8 cellular contexts compared by ENCODE assay signal in the genomic region with DNA sequence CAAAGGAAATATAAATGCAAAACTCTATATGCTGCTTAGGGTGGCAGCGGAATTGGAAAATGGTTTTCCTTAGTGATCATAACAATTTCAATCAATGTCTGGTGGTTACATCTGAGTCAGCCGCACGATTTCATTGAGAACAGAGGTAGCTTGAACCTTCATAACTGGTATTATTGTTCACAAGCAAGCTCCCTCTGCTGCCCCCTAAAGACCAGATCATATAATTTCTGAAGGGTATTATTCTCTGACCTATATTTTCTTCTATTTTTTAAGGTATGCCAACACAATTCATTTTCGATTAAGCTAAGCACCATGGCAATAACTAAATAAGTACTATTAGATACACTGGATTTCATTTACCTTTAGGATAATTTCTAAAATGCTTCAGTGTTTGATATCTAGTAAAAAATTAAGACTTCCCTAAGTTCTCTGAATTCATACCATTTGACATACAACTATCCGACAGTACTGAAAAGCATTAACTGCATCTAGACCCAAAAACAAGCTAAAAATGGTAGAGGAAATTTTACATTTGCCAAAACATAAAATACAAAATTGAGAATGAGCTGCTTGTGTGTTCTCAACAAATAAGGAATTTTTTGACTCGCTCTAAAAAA.
DNase-seq lines count a peak whose midpoint lies in the region; ATAC-seq and TF ChIP-seq lines count a peak whose summit lies in the region.

No MANE protein-coding gene starts in this region.

- H3K27me3 Mint-ChIP-seq in nephron progenitor cell (ENCODE audit: low read depth, poor library complexity) = peaks cover 4% of the 10 kb centered on the region

- ATAC-seq in GM18517 (IDR thresholded peaks at IDR 0.05; ENCODE audit: unreplicated experiment) (no peak), GM21423 (IDR thresholded peaks at IDR 0.05; ENCODE audit: unreplicated experiment) (no peak)

- no peak overlapping the region for H3K4me3 Mint-ChIP-seq in nephron progenitor cell

- TF ChIP-seq CTCF in nephron progenitor cell (IDR thresholded peaks at IDR 0.05) = peak; percentile 51

- H3K36me3 Mint-ChIP-seq in nephron progenitor cell (ENCODE audit: low read depth) = no peaks in the 10 kb centered on the region

- no peaks in the 10 kb centered on the region for H3K4me1 Mint-ChIP-seq in nephron progenitor cell

- H3K27ac Mint-ChIP-seq in nephron progenitor cell = no peak overlapping the region

- H3K9me3 Mint-ChIP-seq in nephron progenitor cell = no peaks in the 10 kb centered on the region

- peak; percentile 20 for DNase-seq in DMS53 treated with DMSO at 0.1 percent for 48 hours (lab: John Stamatoyannopoulos, UW; ENCODE audit: unreplicated experiment)
- DNase-seq in H4 (ENCODE audit: low spot score) = peak; percentile 34
- DNase-seq in NCI-H69 (lab: John Stamatoyannopoulos, UW) = peak; percentile 70
- peak; percentile 19 for DNase-seq in cerebellum (ENCODE audit: low spot score)
- DNase-seq in nephron progenitor cell = no peak
- no peak for DNase-seq in NCI-H2227 (lab: John Stamatoyannopoulos, UW; ENCODE audit: unreplicated experiment)

Comparison
In these comparisons a context has a peak if more than half of its experiments do, and no peak if none do; other contexts are left out.
1. DNase-seq: peak in DMS53 treated with DMSO at 0.1 percent for 48 hours (single experiment), H4 (single experiment), NCI-H69 (single experiment) and cerebellum (single experiment); none in nephron progenitor cell (single experiment) and NCI-H2227 (single experiment).